In genomic region chr20:32207211-32207625, GRCh38 we compare ENCODE assay signal across 8 cellular contexts. TPM values are rescaled to one million over a fixed set of nuclear protein-coding genes. Genes with fewer than 3 reads are reported as not detected.
DNase-seq lines count a peak whose midpoint lies in the region; ATAC-seq, FAIRE-seq and TF ChIP-seq lines count a peak whose summit lies in the region.

No MANE protein-coding gene starts in this region.

- no peak for TF ChIP-seq POLR2A in HepG2 (IDR thresholded peaks at IDR 0.05; ENCODE audit: insufficient read depth in 1 of 2, low read depth in 2 of 2, low read length in 2 of 2)
- TF ChIP-seq POLR2A in testis (IDR thresholded peaks at IDR 0.05) = no peak

- DNase-seq in cardiac muscle cell (ENCODE audit: low read depth in 1 of 2, low spot score in 1 of 2) (no peak), cardiac septum (ENCODE audit: low spot score) (no peak), adipocyte (ENCODE audit: low read depth) (no peak), HepG2 (ENCODE audit: low spot score) (no peak), testis (no peak), NCI-H526 (lab: John Stamatoyannopoulos, UW) (no peak), DMS153 treated with DMSO at 0.1 percent for 48 hours (lab: John Stamatoyannopoulos, UW; ENCODE audit: unreplicated experiment) (no peak)

- POLR2A ChIA-PET in HepG2 (lab: Yijun Ruan, JAX) = interaction anchor here (1.7 kb wide), 1 partner anchor 83 kb away, joined by 5 read pairs; no protein-coding TSS in a partner anchor

- ATAC-seq in HG03378 (IDR thresholded peaks at IDR 0.05; ENCODE audit: unreplicated experiment) (peak; percentile 15), HepG2 (no peak; the same call in 1 of the 3 replicates)

- H3K27me3 ChIP-seq in cardiac muscle cell (no peaks in the 10 kb centered on the region), adipocyte (replicated peaks; ENCODE audit: control insufficient read depth, insufficient read depth, low read length) (no peaks in the 10 kb centered on the region), HepG2 (ENCODE audit: control insufficient read depth in 1 of 2, insufficient read depth in 2 of 2, low read length in 2 of 2) (peaks cover 0 to 7% of the 10 kb centered on the region in 2 experiments; a peak in 1 of 5 replicates), testis (no peaks in the 10 kb centered on the region)

- peak overlapping the region; percentile 99 for H3K9ac ChIP-seq in adipocyte (ENCODE audit: low read length)
- peak overlapping the region; percentile 98 for H3K9ac ChIP-seq in HepG2 (ENCODE audit: insufficient read depth, low read depth, low read length)

- WGBS in HepG2 (ENCODE audit: low lambda C conversion rate) = under 1% methylated on average over 19 of the region's 34 CpGs
- 0 to 1% methylated on average over 5 to 10 of the region's 34 CpGs for WGBS in testis, 2 donors

- H2AFZ ChIP-seq in HepG2 (ENCODE audit: low read length) = no peak overlapping the region

- TF ChIP-seq EP300 in HepG2 (IDR thresholded peaks at IDR 0.05; ENCODE audit: low read depth in 2 of 2, low read length in 2 of 2) = no peak
- TF ChIP-seq EP300 in HepG2 (CRISPR knock-in tag; IDR thresholded peaks at IDR 0.05; ENCODE audit: borderline replicate concordance) = no peak

- intact Hi-C loops in cardiac septum (cut with DNase I) (loop anchor here (5.0 kb wide), 3 partner anchors 70 to 270 kb away; partner anchors contain the start of genes ASXL1 and KIF3B), HepG2 (cut with micrococcal nuclease; ENCODE audit: unreplicated experiment) (loop anchor here (5.0 kb wide), 3 partner anchors 50 to 120 kb away; no protein-coding TSS in a partner anchor), testis (cut with DNase I; ENCODE audit: low total_unique reads) (loop anchor here (5.0 kb wide), 1 partner anchor 100 kb away; the partner anchor contains the start of gene TM9SF4)

- TF ChIP-seq CTCF in cardiac muscle cell (IDR thresholded peaks at IDR 0.05; ENCODE audit: low read depth, low read length) = no peak
- TF ChIP-seq CTCF in HepG2 (CRISPR knock-in tag; IDR thresholded peaks at IDR 0.05) = no peak
- TF ChIP-seq CTCF in testis (IDR thresholded peaks at IDR 0.05) = no peak

- in situ Hi-C loops in HepG2 (cut with HindIII; ENCODE audit: extremely low pct_ligation_motif_present, low pct_unique_long_range_greater_than_20kb) = no loop called here

- H3K4me1 ChIP-seq in cardiac muscle cell (ENCODE audit: low read depth) (peaks cover 46% of the 10 kb centered on the region), adipocyte (ENCODE audit: control insufficient read depth, insufficient read depth, low read length) (peaks cover 53% of the 10 kb centered on the region), HepG2 (ENCODE audit: insufficient read depth, low read length) (peaks cover 77% of the 10 kb centered on the region), testis (peaks cover 54% of the 10 kb centered on the region)

- H3K27ac ChIP-seq in cardiac muscle cell (peak overlapping the region; percentile 99), HepG2 (ENCODE audit: extremely low read length, insufficient read depth, low read length) (peak overlapping the region; percentile 69), testis (peak overlapping the region; percentile 91)

- no peak for TF ChIP-seq RAD21 in HepG2 (CRISPR knock-in tag; IDR thresholded peaks at IDR 0.05)

- H4K20me1 ChIP-seq in HepG2 (ENCODE audit: insufficient read depth, low read length) = peaks cover 38% of the 10 kb centered on the region

- CTCF ChIA-PET in HepG2 (lab: Yijun Ruan, JAX; ENCODE audit: low intra/inter-chr PET ratio, low total read pairs) = no interaction called here

- no TSS peak for BruUV-seq in HepG2 (replicated peaks; lab: Mats Ljungman, UMichigan)

- peaks cover 69% of the 10 kb centered on the region for H3K79me2 ChIP-seq in HepG2 (ENCODE audit: insufficient read depth, low read length)

- H3K4me2 ChIP-seq in HepG2 (ENCODE audit: low read depth, low read length) = peak overlapping the region; percentile 98

- H3K9me3 ChIP-seq in cardiac muscle cell (ENCODE audit: low read depth) (no peaks in the 10 kb centered on the region), adipocyte (ENCODE audit: control insufficient read depth, low read length) (no peaks in the 10 kb centered on the region), HepG2 (ENCODE audit: low read length) (no peaks in the 10 kb centered on the region), testis (no peaks in the 10 kb centered on the region)

- H3K36me3 ChIP-seq in cardiac muscle cell = no peaks in the 10 kb centered on the region
- H3K36me3 ChIP-seq in adipocyte (ENCODE audit: control insufficient read depth, insufficient read depth, low read length, severe bottlenecking) = peaks cover 21% of the 10 kb centered on the region
- peaks cover 18 to 45% of the 10 kb centered on the region in 2 experiments for H3K36me3 ChIP-seq in HepG2 (replicated peaks in 1 of 2; ENCODE audit: control insufficient read depth in 1 of 2, insufficient read depth in 2 of 2, low read length in 2 of 2)
- H3K36me3 ChIP-seq in testis (ENCODE audit: low read depth, missing control alignments) = no peaks in the 10 kb centered on the region

- H3K4me3 ChIP-seq in cardiac muscle cell = peak overlapping the region; percentile 87
- peak overlapping the region; percentile 98 for H3K4me3 ChIP-seq in adipocyte (ENCODE audit: low read length)
- peak overlapping the region; percentile 91 to 99 (median 94) for H3K4me3 ChIP-seq in HepG2 (replicated peaks in 1 of 3; ENCODE audit: insufficient read depth in 1 of 3, low read depth in 2 of 3, low read length in 3 of 3)
- H3K4me3 ChIP-seq in testis = peak overlapping the region; percentile 86 to 95

- FAIRE-seq in HepG2 (lab: Jason Lieb, UNC) = no peak

TF ChIP-seq in HepG2, 621 proteins besides CTCF, POLR2A, EP300 and RAD21 (continues in another document):
- TF ChIP-seq ZNF703 (CRISPR knock-in tag; IDR thresholded peaks at IDR 0.05; ENCODE audit: borderline replicate concordance) (0 out of 2 replicates have a peak, but pooled peaks have one; percentile 13), SYNCRIP (IDR thresholded peaks at IDR 0.05; ENCODE audit: insufficient read depth, low read depth, low read length) (no peak), TMF1 (CRISPR knock-in tag; IDR thresholded peaks at IDR 0.05; ENCODE audit: low read depth) (no peak), ZNF7 (CRISPR knock-in tag; IDR thresholded peaks at IDR 0.05) (no peak)

RNA-seq across cellular contexts. Expression of gene PLAGL2, which starts 0.3 kb away (rescaled TPM):
- total RNA-seq in cardiac muscle cell = 17.7 and 29.8 TPM in 2 replicates
- polyA plus RNA-seq in cardiac muscle cell = 18.3 and 29.3 TPM in 2 replicates
- total RNA-seq in cardiac septum = 8.5 TPM
- total RNA-seq in HepG2 (2016; rRNA removed; fragmentation: Illumina TruSeq; extraction: Trizol) = 15.3 and 26.5 TPM in 2 replicates
- 4.9 and 5.7 TPM in 2 replicates for total RNA-seq in HepG2 (2016; cell fraction: cytosol; rRNA removed; fragmentation: Illumina TruSeq; extraction: Trizol; ENCODE audit: low read depth)
- 13.7 and 22.8 TPM in 2 replicates for total RNA-seq in HepG2 (2016; cell fraction: insoluble cytoplasmic fraction; rRNA removed; fragmentation: Illumina TruSeq; extraction: Trizol)
- 25.1 and 26.3 TPM in 2 replicates for total RNA-seq in HepG2 (2016; cell fraction: membrane; rRNA removed; fragmentation: Illumina TruSeq; extraction: Trizol)
- total RNA-seq in HepG2 (2016; cell fraction: nucleus; rRNA removed; fragmentation: Illumina TruSeq; extraction: Trizol) = 16.1 and 18.8 TPM in 2 replicates
- polyA plus RNA-seq in HepG2 (2011; rRNA removed) = 14.9 and 15.2 TPM in 2 replicates
- 12.9 and 15.9 TPM in 2 replicates for polyA plus RNA-seq in HepG2 (2011; cell fraction: cytosol; rRNA removed)
- polyA plus RNA-seq in HepG2 (2011; cell fraction: nucleus; rRNA removed) = 15.6 and 19.1 TPM in 2 replicates
- 25.4 and 26.2 TPM in 2 replicates for polyA plus RNA-seq in HepG2 (2012)
- 4.5 and 4.7 TPM in 2 replicates for polyA plus RNA-seq in HepG2 (2016; cell fraction: cytosol; fragmentation: Illumina TruSeq; extraction: Trizol; ENCODE audit: low read depth)
- polyA plus RNA-seq in HepG2 (2016; cell fraction: insoluble cytoplasmic fraction; fragmentation: Illumina TruSeq; extraction: Trizol; ENCODE audit: low read depth) = 43.2 and 55.3 TPM in 2 replicates
- polyA plus RNA-seq in HepG2 (2016; cell fraction: membrane; fragmentation: Illumina TruSeq; extraction: Trizol; ENCODE audit: low read depth) = 27.0 and 27.7 TPM in 2 replicates
- polyA plus RNA-seq in HepG2 (2016; cell fraction: nucleus; fragmentation: Illumina TruSeq; extraction: Trizol; ENCODE audit: insufficient read depth, low read depth) = 36.1 and 36.3 TPM in 2 replicates
- 18.8 and 36.8 TPM in 2 replicates for polyA minus RNA-seq in HepG2 (2011; rRNA and poly(A)+ RNA removed; ENCODE audit: low replicate concordance)
- polyA minus RNA-seq in HepG2 (2011; cell fraction: cytosol; rRNA and poly(A)+ RNA removed) = 17.8 and 22.1 TPM in 2 replicates
- 19.2 and 20.9 TPM in 2 replicates for polyA minus RNA-seq in HepG2 (2011; cell fraction: nucleus; rRNA and poly(A)+ RNA removed)
- total RNA-seq in testis = 10 to 100 TPM; 30.5 to 36.8 TPM
- polyA plus RNA-seq in testis (ENCODE audit: insufficient read depth, low read depth, low replicate concordance) = 33.5 TPM

RNA-seq across cellular contexts. Expression of gene POFUT1, which starts 0.5 kb away (rescaled TPM):
- total RNA-seq in cardiac muscle cell = 26.2 and 31.4 TPM in 2 replicates
- 21.2 and 25.1 TPM in 2 replicates for polyA plus RNA-seq in cardiac muscle cell
- 22.6 TPM for total RNA-seq in cardiac septum
- total RNA-seq in HepG2 (2016; rRNA removed; fragmentation: Illumina TruSeq; extraction: Trizol) = 30.2 and 58.3 TPM in 2 replicates
- total RNA-seq in HepG2 (2016; cell fraction: cytosol; rRNA removed; fragmentation: Illumina TruSeq; extraction: Trizol; ENCODE audit: low read depth) = 4.8 and 5.3 TPM in 2 replicates
- 27.5 and 55.8 TPM in 2 replicates for total RNA-seq in HepG2 (2016; cell fraction: insoluble cytoplasmic fraction; rRNA removed; fragmentation: Illumina TruSeq; extraction: Trizol)
- 17.7 and 18.8 TPM in 2 replicates for total RNA-seq in HepG2 (2016; cell fraction: membrane; rRNA removed; fragmentation: Illumina TruSeq; extraction: Trizol)
- 47.8 and 56.4 TPM in 2 replicates for total RNA-seq in HepG2 (2016; cell fraction: nucleus; rRNA removed; fragmentation: Illumina TruSeq; extraction: Trizol)
- polyA plus RNA-seq in HepG2 (2011; rRNA removed) = 35.5 and 41.6 TPM in 2 replicates
- polyA plus RNA-seq in HepG2 (2011; cell fraction: cytosol; rRNA removed) = 39.5 and 45.0 TPM in 2 replicates
- 25.7 and 30.2 TPM in 2 replicates for polyA plus RNA-seq in HepG2 (2011; cell fraction: nucleus; rRNA removed)
- polyA plus RNA-seq in HepG2 (2012) = 37.6 and 40.5 TPM in 2 replicates
- polyA plus RNA-seq in HepG2 (2016; cell fraction: cytosol; fragmentation: Illumina TruSeq; extraction: Trizol; ENCODE audit: low read depth) = 3.9 and 4.5 TPM in 2 replicates
- polyA plus RNA-seq in HepG2 (2016; cell fraction: insoluble cytoplasmic fraction; fragmentation: Illumina TruSeq; extraction: Trizol; ENCODE audit: low read depth) = 22.5 and 25.1 TPM in 2 replicates
- polyA plus RNA-seq in HepG2 (2016; cell fraction: membrane; fragmentation: Illumina TruSeq; extraction: Trizol; ENCODE audit: low read depth) = 8.5 and 10.3 TPM in 2 replicates
- polyA plus RNA-seq in HepG2 (2016; cell fraction: nucleus; fragmentation: Illumina TruSeq; extraction: Trizol; ENCODE audit: insufficient read depth, low read depth) = 55.8 and 62.0 TPM in 2 replicates
- polyA minus RNA-seq in HepG2 (2011; rRNA and poly(A)+ RNA removed; ENCODE audit: low replicate concordance) = 44.0 and 61.9 TPM in 2 replicates
- polyA minus RNA-seq in HepG2 (2011; cell fraction: cytosol; rRNA and poly(A)+ RNA removed) = 31.7 and 41.7 TPM in 2 replicates
- 33.5 and 39.0 TPM in 2 replicates for polyA minus RNA-seq in HepG2 (2011; cell fraction: nucleus; rRNA and poly(A)+ RNA removed)
- total RNA-seq in testis = 10 to 100 TPM; 46.6 to 54.2 TPM
- 31.0 TPM for polyA plus RNA-seq in testis (ENCODE audit: insufficient read depth, low read depth, low replicate concordance)
